In the genomic region with DNA sequence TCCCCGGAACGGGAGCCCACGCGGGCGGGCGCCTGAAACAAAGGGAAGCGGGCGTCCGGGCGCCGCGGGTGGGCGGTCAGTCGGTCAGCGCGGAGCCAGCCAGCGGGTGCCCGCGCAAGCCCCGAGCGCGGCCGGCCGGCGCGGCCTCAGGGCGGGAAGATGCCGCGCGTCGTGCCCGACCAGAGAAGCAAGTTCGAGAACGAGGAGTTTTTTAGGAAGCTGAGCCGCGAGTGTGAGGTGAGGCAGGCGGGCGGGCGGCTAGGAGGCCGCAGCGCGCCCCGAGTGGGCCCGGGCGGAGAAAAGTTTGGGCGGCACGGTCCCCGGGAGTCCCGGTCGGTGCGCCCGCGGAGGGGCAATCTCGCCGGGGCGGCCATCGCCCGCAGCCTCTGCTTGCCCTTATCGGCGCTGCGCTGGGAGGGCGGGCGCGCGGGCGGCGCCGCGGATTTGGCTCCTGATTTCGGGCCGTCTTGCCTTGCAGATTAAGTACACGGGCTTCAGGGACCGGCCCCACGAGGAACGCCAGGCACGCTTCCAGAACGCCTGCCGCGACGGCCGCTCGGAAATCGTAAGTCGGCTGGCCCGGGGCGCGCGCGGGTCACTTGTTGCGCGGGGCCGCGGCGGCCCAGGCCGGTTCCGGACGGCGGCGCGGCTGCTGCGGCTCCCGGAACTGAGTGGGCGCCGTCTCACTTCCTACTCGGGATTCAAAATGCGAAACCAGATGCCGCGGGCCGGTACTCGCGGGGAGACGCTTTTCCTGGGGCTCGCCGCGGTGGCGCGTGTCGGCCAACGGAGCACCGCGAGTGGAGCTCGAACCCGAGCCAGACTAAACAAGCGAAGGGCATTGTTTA, we compare ENCODE assay signal across 8 cellular contexts. TPM values are rescaled to one million over a fixed set of nuclear protein-coding genes. Genes with fewer than 3 reads are reported as not detected.
DNase-seq lines count a peak whose midpoint lies in the region; ATAC-seq lines count a peak whose summit lies in the region.

No MANE protein-coding gene starts in this region.

- H3K27ac Mint-ChIP-seq in naive B cell = peak overlapping the region in 5 of 6 donors; percentile 81 to 97 (median 89)
- peak overlapping the region; percentile 92 for H3K27ac Mint-ChIP-seq in stimulated activated naive B cell treated with anti-CD40 and anti-IgM and Interleukin-4, amounts not matched to agents 10 μg/mL and 1 μg/mL and 100 μg/mL, for 72 hours

- peak; percentile 30 for ATAC-seq in GM18519 (IDR thresholded peaks at IDR 0.05; ENCODE audit: low FRiP score, unreplicated experiment)
- ATAC-seq in HG02642 (IDR thresholded peaks at IDR 0.05; ENCODE audit: poor library complexity, unreplicated experiment) = peak; percentile 49
- peak; percentile 44 to 45 for ATAC-seq in naive B cell (ENCODE audit: low read depth in 2 of 2)
- peak; percentile 44 to 52 for ATAC-seq in stimulated activated naive B cell treated with anti-CD40 and anti-IgM and Interleukin-4, amounts not matched to agents 10 μg/mL and 1 μg/mL and 100 μg/mL, for 72 hours (replicated peaks)

- peaks cover 14 to 47% (median 14%) of the 10 kb centered on the region in 3 donors for H3K4me1 Mint-ChIP-seq in naive B cell
- peaks cover 13 to 39% of the 10 kb centered on the region in 2 donors for H3K4me1 Mint-ChIP-seq in stimulated activated naive B cell treated with anti-CD40 and anti-IgM and Interleukin-4, amounts not matched to agents 10 μg/mL and 1 μg/mL and 100 μg/mL, for 72 hours

- H3K9me3 Mint-ChIP-seq in naive B cell = no peaks in the 10 kb centered on the region
- no peaks in the 10 kb centered on the region for H3K9me3 Mint-ChIP-seq in stimulated activated naive B cell treated with anti-CD40 and anti-IgM and Interleukin-4, amounts not matched to agents 10 μg/mL and 1 μg/mL and 100 μg/mL, for 72 hours

- H3K27me3 Mint-ChIP-seq in naive B cell = no peaks in the 10 kb centered on the region
- H3K27me3 Mint-ChIP-seq in stimulated activated naive B cell treated with anti-CD40 and anti-IgM and Interleukin-4, amounts not matched to agents 10 μg/mL and 1 μg/mL and 100 μg/mL, for 72 hours = no peaks in the 10 kb centered on the region

- peak; percentile 45 for DNase-seq in NOMO-1 treated with DMSO at 0.1 percent for 48 hours (lab: John Stamatoyannopoulos, UW; ENCODE audit: unreplicated experiment)
- peak; percentile 78 to 80 for DNase-seq in activated T-cell treated with anti-CD3 and anti-CD28 coated beads, Interleukin-2, amount 50 U/mL, for 48 hours
- DNase-seq in fibroblast of gingiva (ENCODE audit: low read depth) = peak; percentile 64
- peak; percentile 65 for DNase-seq in naive B cell
- peak; percentile 64 for DNase-seq in stimulated activated naive B cell treated with anti-CD40 and anti-IgM and Interleukin-4, amounts not matched to agents 10 μg/mL and 1 μg/mL and 100 μg/mL, for 72 hours
- DNase-seq in cortex of kidney (lab: John Stamatoyannopoulos, UW) = no peak

- H3K36me3 Mint-ChIP-seq in naive B cell = no peaks in the 10 kb centered on the region
- H3K36me3 Mint-ChIP-seq in stimulated activated naive B cell treated with anti-CD40 and anti-IgM and Interleukin-4, amounts not matched to agents 10 μg/mL and 1 μg/mL and 100 μg/mL, for 72 hours = peaks cover 7 to 11% of the 10 kb centered on the region in 2 donors

- H3K4me3 Mint-ChIP-seq in naive B cell = peak overlapping the region; percentile 82 to 96 (median 93)
- H3K4me3 Mint-ChIP-seq in stimulated activated naive B cell treated with anti-CD40 and anti-IgM and Interleukin-4, amounts not matched to agents 10 μg/mL and 1 μg/mL and 100 μg/mL, for 72 hours = peak overlapping the region; percentile 90 to 91

RNA-seq across cellular contexts. Expression of gene CBFB, which starts 0.5 kb away (rescaled TPM):
- polyA plus RNA-seq in naive B cell (ENCODE audit: low read depth in 6 of 6) = 10 to 100 TPM; 51.8 to 94.4 (median 70.5) TPM

RNA-seq across cellular contexts. Expression of gene CES4A, which starts 41.1 kb away (rescaled TPM):
- polyA plus RNA-seq in naive B cell (ENCODE audit: low read depth in 6 of 6) = 1 to 10 TPM in 4 of 6 donors, under 1 TPM in 2; 0.61 to 5.8 (median 1.4) TPM
